ENCODE assay signal across 35 cellular contexts in genomic region chr3:51959651-51960050, GRCh38. TPM values are rescaled to one million over a fixed set of nuclear protein-coding genes. Genes with fewer than 3 reads are reported as not detected.
"Had no signal": no experiment of that assay in that cellular context is flagged by ENCODE, and none has a peak within 500 bp of the region (broad histone marks: within the 10 kb centered on the region; RNA-seq: fewer than 3 reads in every experiment).

No MANE protein-coding gene starts in this region.

- DNase-seq: activated CD4-positive, alpha-beta memory T cell treated with anti-CD3 and anti-CD28 coated beads for 36 hours; activated CD4-positive, alpha-beta T cell treated with anti-CD3 and anti-CD28 coated beads for 36 hours; activated CD4-positive, alpha-beta T cell treated with anti-CD3 and anti-CD28 coated beads, Interleukin-2, amount 10 ng/mL, durations not matched to agents 24 days and 14 days; activated CD4-positive, CD25-positive, alpha-beta regulatory T cell; activated CD4-positive, CD25-positive, alpha-beta regulatory T cell treated with anti-CD3 and anti-CD28 coated beads, Interleukin-2, amount 50 U/mL, for 72 hours; activated CD8-positive, alpha-beta memory T cell treated with anti-CD3 and anti-CD28 coated beads, Interleukin-2, amount 10 ng/mL, durations not matched to agents 7 days and 5 days; activated CD8-positive, alpha-beta memory T cell treated with anti-CD3 and anti-CD28 coated beads, Interleukin-2, amount 50 U/mL, for 4 hours; activated CD8-positive, alpha-beta T cell treated with anti-CD3 and anti-CD28 coated beads, Interleukin-2, amount 10 ng/mL, durations not matched to agents 7 days and 5 days; activated effector memory CD4-positive, alpha-beta T cell treated with anti-CD3 and anti-CD28 coated beads, Interleukin-2, amount 50 U/mL, for 16 hours; activated naive CD4-positive, alpha-beta T cell treated with anti-CD3 and anti-CD28 coated beads for 36 hours; activated naive CD8-positive, alpha-beta T cell treated with anti-CD3 and anti-CD28 coated beads for 36 hours; activated naive CD8-positive, alpha-beta T cell treated with anti-CD3 and anti-CD28 coated beads, Interleukin-2, amount 50 U/mL, for 24 hours; activated T-cell treated with anti-CD3 and anti-CD28 coated beads, Interleukin-2, amount 50 U/mL, for 1 hour; activated T-cell treated with anti-CD3 and anti-CD28 coated beads, Interleukin-2, amount 50 U/mL, for 48 hours; adrenal gland; amygdala; body of pancreas; central memory CD4-positive, alpha-beta T cell; cerebellar nuclear complex; colonic mucosa; effector CD8-positive, alpha-beta T cell; esophagus squamous epithelium; foreskin melanocyte; T-helper 1 cell; T-helper 17 cell; T1000 had no signal

- H3K4me1 Mint-ChIP-seq: activated naive CD4-positive, alpha-beta T cell treated with anti-CD3 and anti-CD28 coated beads, Interleukin-2, amount 50 U/mL, for 24 hours; activated naive CD8-positive, alpha-beta T cell treated with anti-CD3 and anti-CD28 coated beads for 36 hours; activated naive CD8-positive, alpha-beta T cell treated with anti-CD3 and anti-CD28 coated beads, Interleukin-2, amount 50 U/mL, for 24 hours had no signal

- H3K27me3 ChIP-seq: adrenal gland, body of pancreas, colonic mucosa, gastroesophageal sphincter had no signal

- H3K36me3 ChIP-seq: colonic mucosa had no signal

- H3K9me3 Mint-ChIP-seq: activated CD4-positive, alpha-beta memory T cell treated with anti-CD3 and anti-CD28 coated beads for 36 hours; activated CD4-positive, alpha-beta T cell treated with anti-CD3 and anti-CD28 coated beads, Interleukin-2, amount 10 ng/mL, durations not matched to agents 24 days and 14 days; activated naive CD4-positive, alpha-beta T cell treated with anti-CD3 and anti-CD28 coated beads for 36 hours; activated naive CD4-positive, alpha-beta T cell treated with anti-CD3 and anti-CD28 coated beads, Interleukin-2, amount 50 U/mL, for 24 hours; activated naive CD8-positive, alpha-beta T cell treated with anti-CD3 and anti-CD28 coated beads for 36 hours; activated naive CD8-positive, alpha-beta T cell treated with anti-CD3 and anti-CD28 coated beads, Interleukin-2, amount 50 U/mL, for 24 hours; activated T-helper 1 cell treated with anti-CD3 and anti-CD28 coated beads, Interleukin-12 subunit alpha, Interleukin-12 subunit beta, Interleukin-2, Interleukin-4 antibody, amounts not matched to agents 30 ng/mL and 10 ng/mL and 1 ng/mL, durations not matched to agents 14 hours and 24 hours and 36 hours; activated T-helper 2 cell treated with anti-CD3 and anti-CD28 coated beads, Interferon-gamma antibody, Interleukin-2, Interleukin-4, amounts not matched to agents 10 μg/mL and 5 μg/mL and 100 μg/mL, durations not matched to agents 14 hours and 24 hours and 36 hours; T-helper 2 cell treated with Interferon-gamma antibody and Interleukin-4, amounts not matched to agents 5 μg/mL and 100 μg/mL, for 36 hours had no signal

- H3K4me3 Mint-ChIP-seq: activated CD4-positive, alpha-beta memory T cell treated with anti-CD3 and anti-CD28 coated beads for 36 hours; activated CD4-positive, alpha-beta T cell treated with anti-CD3 and anti-CD28 coated beads for 36 hours; activated CD4-positive, alpha-beta T cell treated with anti-CD3 and anti-CD28 coated beads, Interleukin-2, amount 10 ng/mL, durations not matched to agents 24 days and 14 days; activated CD8-positive, alpha-beta memory T cell treated with anti-CD3 and anti-CD28 coated beads, Interleukin-2, amount 10 ng/mL, durations not matched to agents 7 days and 5 days; activated CD8-positive, alpha-beta T cell treated with anti-CD3 and anti-CD28 coated beads, Interleukin-2, amount 10 ng/mL, durations not matched to agents 7 days and 5 days; activated naive CD4-positive, alpha-beta T cell treated with anti-CD3 and anti-CD28 coated beads for 36 hours; activated naive CD4-positive, alpha-beta T cell treated with anti-CD3 and anti-CD28 coated beads, Interleukin-2, amount 50 U/mL, for 24 hours; activated naive CD8-positive, alpha-beta T cell treated with anti-CD3 and anti-CD28 coated beads for 36 hours; activated naive CD8-positive, alpha-beta T cell treated with anti-CD3 and anti-CD28 coated beads, Interleukin-2, amount 50 U/mL, for 24 hours; activated T-helper 1 cell treated with anti-CD3 and anti-CD28 coated beads, Interleukin-12 subunit alpha, Interleukin-12 subunit beta, Interleukin-2, Interleukin-4 antibody, amounts not matched to agents 30 ng/mL and 10 ng/mL and 1 ng/mL, durations not matched to agents 14 hours and 24 hours and 36 hours; T-helper 17 cell; T-helper 2 cell treated with Interferon-gamma antibody and Interleukin-4, amounts not matched to agents 5 μg/mL and 100 μg/mL, for 36 hours had no signal

- H3K27ac ChIP-seq: adrenal gland, body of pancreas, colonic mucosa, epithelial cell of prostate, esophagus squamous epithelium, gastroesophageal sphincter had no signal

- H3K9me3 ChIP-seq: adrenal gland, body of pancreas, colonic mucosa, esophagus squamous epithelium, gastroesophageal sphincter had no signal

- ATAC-seq: activated CD4-positive, alpha-beta T cell treated with anti-CD3 and anti-CD28 coated beads for 36 hours; activated CD8-positive, alpha-beta memory T cell treated with anti-CD3 and anti-CD28 coated beads, Interleukin-2, amount 10 ng/mL, durations not matched to agents 7 days and 5 days; activated CD8-positive, alpha-beta T cell treated with anti-CD3 and anti-CD28 coated beads, Interleukin-2, amount 10 ng/mL, durations not matched to agents 7 days and 5 days; activated naive CD8-positive, alpha-beta T cell treated with anti-CD3 and anti-CD28 coated beads, Interleukin-2, amount 50 U/mL, for 24 hours; body of pancreas; gastroesophageal sphincter; T-helper 17 cell had no signal

- H3K27ac Mint-ChIP-seq: activated CD4-positive, alpha-beta memory T cell treated with anti-CD3 and anti-CD28 coated beads for 36 hours; activated CD4-positive, alpha-beta T cell treated with anti-CD3 and anti-CD28 coated beads for 36 hours; activated CD4-positive, alpha-beta T cell treated with anti-CD3 and anti-CD28 coated beads, Interleukin-2, amount 10 ng/mL, durations not matched to agents 24 days and 14 days; activated CD8-positive, alpha-beta memory T cell treated with anti-CD3 and anti-CD28 coated beads, Interleukin-2, amount 10 ng/mL, durations not matched to agents 7 days and 5 days; activated CD8-positive, alpha-beta T cell treated with anti-CD3 and anti-CD28 coated beads, Interleukin-2, amount 10 ng/mL, durations not matched to agents 7 days and 5 days; activated naive CD4-positive, alpha-beta T cell treated with anti-CD3 and anti-CD28 coated beads for 36 hours; activated naive CD4-positive, alpha-beta T cell treated with anti-CD3 and anti-CD28 coated beads, Interleukin-2, amount 50 U/mL, for 24 hours; activated naive CD8-positive, alpha-beta T cell treated with anti-CD3 and anti-CD28 coated beads for 36 hours; activated naive CD8-positive, alpha-beta T cell treated with anti-CD3 and anti-CD28 coated beads, Interleukin-2, amount 50 U/mL, for 24 hours; activated T-helper 1 cell treated with anti-CD3 and anti-CD28 coated beads, Interleukin-12 subunit alpha, Interleukin-12 subunit beta, Interleukin-2, Interleukin-4 antibody, amounts not matched to agents 30 ng/mL and 10 ng/mL and 1 ng/mL, durations not matched to agents 14 hours and 24 hours and 36 hours; activated T-helper 2 cell treated with anti-CD3 and anti-CD28 coated beads, Interferon-gamma antibody, Interleukin-2, Interleukin-4, amounts not matched to agents 10 μg/mL and 5 μg/mL and 100 μg/mL, durations not matched to agents 14 hours and 24 hours and 36 hours; T-helper 17 cell; T-helper 2 cell treated with Interferon-gamma antibody and Interleukin-4, amounts not matched to agents 5 μg/mL and 100 μg/mL, for 36 hours had no signal

- H3K4me3 ChIP-seq: adrenal gland, body of pancreas, colonic mucosa, esophagus squamous epithelium, gastroesophageal sphincter had no signal

- H3K36me3 Mint-ChIP-seq: activated CD8-positive, alpha-beta memory T cell treated with anti-CD3 and anti-CD28 coated beads, Interleukin-2, amount 10 ng/mL, durations not matched to agents 7 days and 5 days; activated naive CD8-positive, alpha-beta T cell treated with anti-CD3 and anti-CD28 coated beads for 36 hours had no signal

RNA-seq across cellular contexts. Expression of gene GPR62, which starts 4.5 kb away (rescaled TPM):
- total RNA-seq: activated CD4-positive, alpha-beta memory T cell treated with anti-CD3 and anti-CD28 coated beads for 36 hours; activated CD4-positive, alpha-beta T cell treated with anti-CD3 and anti-CD28 coated beads for 36 hours; activated CD4-positive, alpha-beta T cell treated with anti-CD3 and anti-CD28 coated beads, Interleukin-2, amount 10 ng/mL, durations not matched to agents 24 days and 14 days; activated CD8-positive, alpha-beta memory T cell treated with anti-CD3 and anti-CD28 coated beads for 36 hours; activated CD8-positive, alpha-beta memory T cell treated with anti-CD3 and anti-CD28 coated beads, Interleukin-2, amount 10 ng/mL, durations not matched to agents 7 days and 5 days; activated CD8-positive, alpha-beta T cell treated with anti-CD3 and anti-CD28 coated beads, Interleukin-2, amount 10 ng/mL, durations not matched to agents 7 days and 5 days; activated naive CD4-positive, alpha-beta T cell treated with anti-CD3 and anti-CD28 coated beads for 36 hours; activated naive CD8-positive, alpha-beta T cell treated with anti-CD3 and anti-CD28 coated beads for 36 hours; activated T-helper 1 cell treated with anti-CD3 and anti-CD28 coated beads, Interleukin-12 subunit alpha, Interleukin-12 subunit beta, Interleukin-2, Interleukin-4 antibody, amounts not matched to agents 30 ng/mL and 10 ng/mL and 1 ng/mL, durations not matched to agents 14 hours and 24 hours and 36 hours; activated T-helper 2 cell treated with anti-CD3 and anti-CD28 coated beads, Interferon-gamma antibody, Interleukin-2, Interleukin-4, amounts not matched to agents 10 μg/mL and 5 μg/mL and 100 μg/mL, durations not matched to agents 14 hours and 24 hours and 36 hours; aorta; body of pancreas; colonic mucosa; dermis microvascular lymphatic vessel endothelial cell; T-helper 17 cell had no signal
